In genomic region chr15:87826119-87826730, GRCh38 we compare ENCODE assay signal across 1 cellular context.
TF ChIP-seq lines count a peak whose summit lies in the region.

No MANE protein-coding gene starts in this region.

TF ChIP-seq in IMR-90, 13 proteins besides CTCF, POLR2A, EP300 and RAD21:
- no peak for TF ChIP-seq MAFK (IDR thresholded peaks at IDR 0.05; ENCODE audit: low read depth, low read length)
- no peak for TF ChIP-seq SMC3 (IDR thresholded peaks at IDR 0.05; ENCODE audit: low read depth, low read length)
- TF ChIP-seq ELK1 (IDR thresholded peaks at IDR 0.05; ENCODE audit: borderline replicate concordance, low read depth, low read length) = no peak
- TF ChIP-seq MXI1 (IDR thresholded peaks at IDR 0.05; ENCODE audit: borderline replicate concordance, low read depth, low read length) = no peak
- no peak for TF ChIP-seq MAZ (IDR thresholded peaks at IDR 0.05; ENCODE audit: borderline replicate concordance, low read depth, low read length)
- no peak for TF ChIP-seq RFX5 (IDR thresholded peaks at IDR 0.05; ENCODE audit: low read depth, low read length)
- TF ChIP-seq BHLHE40 (IDR thresholded peaks at IDR 0.05; ENCODE audit: low read depth, low read length) = no peak
- TF ChIP-seq USF2 (IDR thresholded peaks at IDR 0.05; ENCODE audit: low read depth, low read length) = no peak
- no peak for TF ChIP-seq NFE2L2 (IDR thresholded peaks at IDR 0.05; ENCODE audit: low read depth, low read length)
- TF ChIP-seq CHD1 (IDR thresholded peaks at IDR 0.05; ENCODE audit: low read depth, low read length) = no peak
- TF ChIP-seq RCOR1 (IDR thresholded peaks at IDR 0.05; ENCODE audit: insufficient replicate concordance, low read length) = no peak
- TF ChIP-seq CEBPB (IDR thresholded peaks at IDR 0.05; ENCODE audit: low read depth, low read length) = no peak
- no peak for TF ChIP-seq FOS (IDR thresholded peaks at IDR 0.05; ENCODE audit: low read depth, low read length)
